Comparison of ENCODE assay signal across 8 cellular contexts in the genomic region with DNA sequence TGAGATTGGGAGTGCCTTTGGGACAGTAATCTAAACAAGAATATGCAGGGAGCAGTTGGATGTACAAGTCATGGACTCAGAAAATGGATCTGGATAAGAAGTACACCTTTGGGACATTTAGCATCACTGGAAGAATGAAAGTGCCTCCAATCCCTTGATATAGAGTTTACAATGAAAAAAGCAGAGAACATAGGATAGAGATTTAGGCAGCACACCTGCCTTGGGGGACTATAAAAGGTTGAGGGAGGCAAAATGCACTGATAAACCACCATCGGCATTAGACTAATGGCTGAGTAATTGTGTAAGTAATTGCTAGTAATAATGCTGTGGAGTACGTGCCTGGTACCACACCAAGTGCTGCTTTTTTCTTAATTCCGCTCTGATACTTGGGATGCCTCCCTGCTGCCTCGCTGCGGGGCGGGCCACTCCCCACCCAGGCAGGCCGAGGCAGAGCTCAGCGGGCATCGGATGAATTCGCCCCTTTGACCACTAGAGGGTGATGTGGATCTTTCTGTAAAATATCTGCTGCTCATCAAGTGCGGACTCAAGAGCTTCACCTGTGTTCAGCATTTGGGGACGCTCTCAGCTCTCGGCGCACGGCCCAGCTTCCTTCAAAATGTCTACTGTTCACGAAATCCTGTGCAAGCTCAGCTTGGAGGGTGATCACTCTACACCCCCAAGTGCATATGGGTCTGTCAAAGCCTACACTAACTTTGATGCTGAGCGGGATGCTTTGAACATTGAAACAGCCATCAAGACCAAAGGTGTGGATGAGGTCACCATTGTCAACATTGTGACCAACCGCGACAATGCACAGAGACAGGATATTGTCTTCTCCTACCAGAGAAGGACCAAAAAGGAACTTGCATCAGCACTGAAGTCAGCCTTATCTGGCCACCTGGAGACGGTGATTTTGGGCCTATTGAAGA.
DNase-seq lines count a peak whose midpoint lies in the region; ATAC-seq and TF ChIP-seq lines count a peak whose summit lies in the region.

No MANE protein-coding gene starts in this region.

- TF ChIP-seq CTCF in GM06990 (IDR thresholded peaks at IDR 0.05; ENCODE audit: insufficient read depth, low read length, poor library complexity, severe bottlenecking), result peak; percentile 76

- peak; percentile 45 for DNase-seq in GM06990 (ENCODE audit: extremely low read depth, insufficient read length)
- DNase-seq in NCI-H2171 (lab: John Stamatoyannopoulos, UW), result peak; percentile 53
- peak in 3 of 4 experiments; percentile 18 to 41 (median 35) for DNase-seq in activated CD4-positive, CD25-positive, alpha-beta regulatory T cell (lab: John Stamatoyannopoulos, UW)
- peak in 51 of 61 donors; percentile 4 to 81 (median 45) for DNase-seq in caudate nucleus (lab: John Stamatoyannopoulos, UW)
- peak; percentile 20 for DNase-seq in kidney glomerular epithelial cell (lab: John Stamatoyannopoulos, UW)
- DNase-seq in stimulated activated CD4-positive, alpha-beta T cell treated with anti-CD3 and anti-CD28 coated beads, Interleukin-2, amount 100 ng/mL, for 48 hours, result peak; percentile 57 to 61

- H3K27ac ChIP-seq in caudate nucleus (ENCODE audit: low read depth, low read length), result no peak overlapping the region

- H3K36me3 ChIP-seq in GM06990 (ENCODE audit: control insufficient read depth, insufficient read depth, low read length), result no peaks in the 10 kb centered on the region

- no peak overlapping the region for H3K4me3 ChIP-seq in GM06990 (replicated peaks; ENCODE audit: low read depth, low read length)

- no peaks in the 10 kb centered on the region; the same call in 1 of the 2 replicates for H3K27me3 ChIP-seq in GM06990 (replicated peaks; ENCODE audit: control insufficient read depth, insufficient read depth, low read length)

- ATAC-seq in HG02884 (IDR thresholded peaks at IDR 0.05; ENCODE audit: unreplicated experiment) (peak; percentile 81), HG02571 (IDR thresholded peaks at IDR 0.05; ENCODE audit: unreplicated experiment) (no peak)
